23 cellular contexts compared by ENCODE assay signal in the genomic region with DNA sequence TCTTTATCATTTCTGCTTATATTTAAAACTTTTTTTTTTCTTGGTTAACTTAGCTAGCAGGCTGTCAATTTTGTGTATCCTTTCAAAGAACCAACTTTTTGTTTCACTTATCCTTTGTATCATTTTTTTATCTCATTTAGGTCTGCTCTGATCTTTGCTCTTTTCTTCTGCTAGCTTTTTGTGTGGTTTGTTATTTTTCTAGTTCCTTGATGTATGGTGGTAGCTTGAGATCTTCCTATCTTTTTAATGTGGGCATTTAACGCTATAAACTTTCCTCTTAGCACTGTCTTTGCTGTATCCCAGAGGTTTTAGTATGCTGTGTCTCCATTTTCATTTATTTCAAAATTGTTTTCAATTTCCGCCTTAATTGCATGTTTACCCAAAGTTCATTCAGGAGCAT.
"Had no signal": no experiment of that assay in that cellular context is flagged by ENCODE, and none has a peak within 500 bp of the region (broad histone marks: within the 10 kb centered on the region; RNA-seq: fewer than 3 reads in every experiment).

No MANE protein-coding gene starts in this region.

- H2AFZ ChIP-seq: hepatocyte, neural progenitor cell had no signal

- H3K4me1 Mint-ChIP-seq: brain, neural progenitor cell had no signal

- H3K27me3 ChIP-seq: foreskin keratinocyte, hepatocyte, left lung, neural progenitor cell, sigmoid colon, testis, uterus had no signal

- ATAC-seq: foreskin keratinocyte, left lung had no signal

- FAIRE-seq: endometrium had no signal

- H3K27ac Mint-ChIP-seq: brain; dendritic cell treated with granulocyte-macrophage colony-stimulating factor and Interleukin-4, amounts not matched to agents 40 ng/mL and 50 ng/mL, for 4 days; neural progenitor cell had no signal

- H3K4me2 ChIP-seq: hepatocyte, neural progenitor cell had no signal

- H3K4me1 ChIP-seq: foreskin keratinocyte, left lung, neural progenitor cell, sigmoid colon, testis, uterus had no signal

- H3K9me3 ChIP-seq: testis, uterus had no signal

- H3K27ac ChIP-seq: foreskin keratinocyte, hepatocyte, left lung, neural progenitor cell, sigmoid colon, uterus had no signal

- H3K27me3 Mint-ChIP-seq: brain; dendritic cell treated with granulocyte-macrophage colony-stimulating factor and Interleukin-4, amounts not matched to agents 40 ng/mL and 50 ng/mL, for 4 days; naive B cell had no signal

- H3K4me3 ChIP-seq: hepatocyte, left lung, lung, neural progenitor cell, sigmoid colon, testis, uterus had no signal

- DNase-seq: activated CD4-positive, alpha-beta T cell treated with anti-CD3 and anti-CD28 coated beads, Interleukin-2, amount 50 U/mL, for 4 hours; activated gamma-delta T cell treated with Interleukin-2 at 50 U/mL for 16 hours; activated T-cell treated with anti-CD3 and anti-CD28 coated beads for 4 hours; aorta; effector CD4-positive, alpha-beta T cell; foreskin keratinocyte; glutamatergic neuron; immature natural killer cell; kidney glomerular epithelial cell; left lung; naive B cell; sigmoid colon; stimulated activated CD4-positive, alpha-beta T cell treated with anti-CD3 and anti-CD28 coated beads, Interleukin-2, amount 100 ng/mL, for 48 hours; stimulated activated CD8-positive, alpha-beta memory T cell treated with anti-CD3 and anti-CD28 coated beads, Interleukin-4, amount 100 ng/mL, for 48 hours; testis; trophoblast cell; uterus had no signal

- H3K36me3 ChIP-seq: neural progenitor cell, sigmoid colon, uterus had no signal

- H3K4me3 Mint-ChIP-seq: brain; dendritic cell treated with granulocyte-macrophage colony-stimulating factor and Interleukin-4, amounts not matched to agents 40 ng/mL and 50 ng/mL, for 4 days; neural progenitor cell had no signal
